Comparison of ENCODE assay signal across 11 cellular contexts in the genomic region with DNA sequence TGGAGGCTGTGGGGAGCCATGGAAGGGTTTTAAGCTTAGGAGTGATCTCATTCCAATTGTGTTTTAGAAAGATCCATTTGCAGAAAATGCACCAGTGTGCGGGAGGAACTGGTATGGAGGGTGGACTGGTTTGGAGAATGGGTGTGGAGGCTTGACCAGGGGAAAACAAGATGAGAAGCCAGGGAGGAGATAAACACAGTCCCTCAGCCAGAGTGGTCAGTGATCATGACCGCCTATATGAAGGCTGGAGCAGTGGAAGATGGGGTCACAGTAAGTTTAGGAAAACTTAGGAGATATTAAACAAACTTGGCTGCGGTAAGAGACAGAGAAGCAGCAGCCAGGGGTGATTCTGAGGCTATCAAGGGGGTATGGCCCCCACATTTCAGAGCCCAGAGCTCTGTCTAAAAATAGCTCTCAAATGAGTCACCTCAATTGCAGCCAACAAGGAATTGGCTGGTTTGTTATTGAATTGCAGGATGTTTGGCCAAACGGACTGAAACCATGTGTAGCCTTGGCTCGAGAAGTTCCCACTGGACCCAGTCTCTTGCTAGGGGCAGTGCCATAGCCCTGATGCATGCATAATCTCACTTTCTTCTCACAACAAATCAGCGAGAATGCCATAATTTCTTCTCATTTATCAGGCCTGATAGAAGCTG.
DNase-seq lines count a peak whose midpoint lies in the region; ATAC-seq and TF ChIP-seq lines count a peak whose summit lies in the region.
"Had no signal": no experiment of that assay in that cellular context is flagged by ENCODE, and none has a peak within 500 bp of the region (broad histone marks: within the 10 kb centered on the region; RNA-seq: fewer than 3 reads in every experiment).

No MANE protein-coding gene starts in this region.

- H3K27ac Mint-ChIP-seq in mesothelial cell of epicardium (peak overlapping the region; percentile 44), type B pancreatic cell (peak overlapping the region; percentile 72)

- no peaks in the 10 kb centered on the region for H3K36me3 Mint-ChIP-seq in mesothelial cell of epicardium
- no peaks in the 10 kb centered on the region for H3K36me3 Mint-ChIP-seq in type B pancreatic cell

- DNase-seq in MG63 (peak; percentile 87), dermis blood vessel endothelial cell (peak; percentile 63), mesothelial cell of epicardium (ENCODE audit: low spot score in 2 of 2, unreplicated experiment in 2 of 2) (no peak), type B pancreatic cell (ENCODE audit: extremely low spot score, unreplicated experiment) (no peak), left colon (no peak), SKM-1 (lab: John Stamatoyannopoulos, UW; ENCODE audit: unreplicated experiment) (no peak), amniotic stem cell (lab: John Stamatoyannopoulos, UW) (no peak)
- no peak for DNase-seq in activated effector memory CD4-positive, alpha-beta T cell treated with Interleukin-2 at 50 U/mL for 16 hours
- DNase-seq: erythroblast; stimulated activated CD4-positive, alpha-beta T cell treated with anti-CD3 and anti-CD28 coated beads, Interleukin-4, amount 100 ng/mL, for 1 hour; transverse colon had no signal

- intact Hi-C loops in left colon (cut with DNase I, micrococcal nuclease) = no loop called here

- TF ChIP-seq CTCF in mesothelial cell of epicardium (IDR thresholded peaks at IDR 0.05; ENCODE audit: unreplicated experiment) (no peak), type B pancreatic cell (conservative IDR thresholded peaks at IDR 0.05) (no peak)

- H3K4me3 Mint-ChIP-seq in mesothelial cell of epicardium (no peak overlapping the region), type B pancreatic cell (peak overlapping the region; percentile 11)

- no peaks in the 10 kb centered on the region for H3K36me3 ChIP-seq in MG63
- H3K36me3 ChIP-seq: transverse colon had no signal

- H3K27me3 Mint-ChIP-seq in mesothelial cell of epicardium (ENCODE audit: low read depth) = peaks cover 5% of the 10 kb centered on the region
- peaks cover 11% of the 10 kb centered on the region for H3K27me3 Mint-ChIP-seq in type B pancreatic cell

- H3K9me3 Mint-ChIP-seq in mesothelial cell of epicardium (peaks cover 3% of the 10 kb centered on the region), type B pancreatic cell (peaks cover 7% of the 10 kb centered on the region)

- no peak overlapping the region for H3K4me3 ChIP-seq in MG63
- H3K4me3 ChIP-seq: transverse colon had no signal

- H3K27me3 ChIP-seq in MG63 = no peaks in the 10 kb centered on the region
- H3K27me3 ChIP-seq: transverse colon had no signal

- no peak for ATAC-seq in left colon

- H3K9me3 ChIP-seq in MG63 = no peaks in the 10 kb centered on the region
- H3K9me3 ChIP-seq: transverse colon had no signal

- H3K4me1 Mint-ChIP-seq in mesothelial cell of epicardium = peaks cover 13% of the 10 kb centered on the region
- H3K4me1 Mint-ChIP-seq in type B pancreatic cell (ENCODE audit: unreplicated experiment) = peaks cover 24% of the 10 kb centered on the region

Comparison
In these comparisons a context has a peak if more than half of its experiments do, and no peak if none do; other contexts are left out.
1. DNase-seq: peak in MG63 (single experiment) and dermis blood vessel endothelial cell (single experiment); none in mesothelial cell of epicardium (0 of 2), type B pancreatic cell (single experiment), activated effector memory CD4-positive, alpha-beta T cell treated with Interleukin-2 at 50 U/mL for 16 hours (single experiment), left colon (0 of 2), SKM-1 (single experiment) and amniotic stem cell (single experiment).